ENCODE assay signal across 8 cellular contexts in the genomic region with DNA sequence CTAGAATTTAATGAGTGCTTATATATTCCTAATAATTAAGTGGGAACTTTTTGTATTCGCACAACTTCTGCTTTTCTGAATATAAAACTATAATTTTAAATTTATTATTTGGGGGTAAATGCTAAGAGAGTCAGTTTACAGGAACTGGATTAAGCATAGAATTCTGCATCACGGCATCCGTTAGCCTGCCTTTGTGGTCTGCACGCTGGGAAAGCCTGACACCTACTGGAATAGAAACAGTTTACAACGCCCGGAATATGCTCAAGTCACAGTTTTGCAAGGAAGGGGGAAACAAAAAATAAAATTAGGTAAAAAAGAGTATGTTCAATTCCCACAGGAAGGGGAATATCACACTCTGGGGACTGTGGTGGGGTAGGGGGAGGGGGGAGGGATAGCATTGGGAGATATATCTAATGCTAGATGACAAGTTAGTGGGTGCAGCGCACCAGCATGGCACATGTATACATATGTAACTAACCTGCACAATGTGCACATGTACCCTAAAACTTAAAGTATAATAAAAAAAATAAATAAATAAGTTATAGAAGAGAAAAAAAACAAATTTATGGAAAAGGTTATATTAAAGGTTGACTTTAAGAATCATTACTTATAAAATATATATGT. TPM values are rescaled to one million over a fixed set of nuclear protein-coding genes. Genes with fewer than 3 reads are reported as not detected.
A peak's percentile ranks its signal among the peaks of the same experiment; 100 is the strongest.
DNase-seq lines count a peak whose midpoint lies in the region; ATAC-seq and TF ChIP-seq lines count a peak whose summit lies in the region.
"Not testable (repeated sequence)": the region's sequence is repeated elsewhere in the genome, so short reads cannot be mapped to it uniquely, and the experiment has no call there.

No MANE protein-coding gene starts in this region.

- WGBS in gastroesophageal sphincter (ENCODE audit: low coverage in 1 of 2), 2 donors, result 14 to 15% methylated on average over 7 of the region's 7 CpGs

- not testable (repeated sequence) for TF ChIP-seq EP300 in gastroesophageal sphincter (IDR thresholded peaks at IDR 0.05)

- not testable (repeated sequence) for H3K9me3 ChIP-seq in gastroesophageal sphincter; osteoblast (ENCODE audit: low read depth, low read length); vagina

- H3K4me3 ChIP-seq in gastroesophageal sphincter; osteoblast (ENCODE audit: insufficient read depth, low read length); vagina: not testable (repeated sequence)

- not testable (repeated sequence) for H3K79me2 ChIP-seq in osteoblast (ENCODE audit: insufficient read depth, low read length)

- intact Hi-C loops in vagina (cut with DNase I), result not testable (repeated sequence)

- not testable (repeated sequence) for H2AFZ ChIP-seq in osteoblast (ENCODE audit: low read length)

- H3K27me3 ChIP-seq in gastroesophageal sphincter; osteoblast (ENCODE audit: insufficient read depth, low read length); vagina: not testable (repeated sequence)

- not testable (repeated sequence) for H3K4me2 ChIP-seq in osteoblast (ENCODE audit: insufficient read depth, low read length)

- not testable (repeated sequence) for TF ChIP-seq POLR2A in GM18505 (IDR thresholded peaks at IDR 0.05; ENCODE audit: borderline replicate concordance, extremely low read depth, insufficient read depth, insufficient read length); gastroesophageal sphincter (IDR thresholded peaks at IDR 0.05); vagina (IDR thresholded peaks at IDR 0.05)

- TF ChIP-seq CTCF in gastroesophageal sphincter (IDR thresholded peaks at IDR 0.05), result peak; percentile 39 to 73 (median 48)
- peak; percentile 64 for TF ChIP-seq CTCF in osteoblast (IDR thresholded peaks at IDR 0.05; ENCODE audit: extremely low read depth, low read depth, low read length)
- peak; percentile 33 to 57 (median 42) for TF ChIP-seq CTCF in vagina (IDR thresholded peaks at IDR 0.05)

- ATAC-seq in GM18505 (IDR thresholded peaks at IDR 0.05; ENCODE audit: unreplicated experiment) (peak; percentile 75), HG02870 (IDR thresholded peaks at IDR 0.05; ENCODE audit: unreplicated experiment) (peak; percentile 78), gastroesophageal sphincter (peak; percentile 57)

- H4K20me1 ChIP-seq in osteoblast (ENCODE audit: insufficient read depth, low read length), result not testable (repeated sequence)

- not testable (repeated sequence) for H3K27ac ChIP-seq in gastroesophageal sphincter; osteoblast (ENCODE audit: low read depth, low read length); vagina

- peak; percentile 42 for DNase-seq in NCI-H1105 (lab: John Stamatoyannopoulos, UW)
- DNase-seq in SKM-1 (lab: John Stamatoyannopoulos, UW; ENCODE audit: unreplicated experiment), result peak; percentile 52
- peak; percentile 47 for DNase-seq in activated naive CD4-positive, alpha-beta T cell treated with anti-CD3 and anti-CD28 coated beads, Interleukin-2, amount 50 U/mL, for 16 hours
- DNase-seq in osteoblast (ENCODE audit: insufficient read length, low spot score, missing footprints); vagina (ENCODE audit: extremely low spot score in 2 of 2): not testable (repeated sequence)

- not testable (repeated sequence) for H3K36me3 ChIP-seq in gastroesophageal sphincter; osteoblast (ENCODE audit: insufficient read depth, low read length); vagina

- not testable (repeated sequence) for H3K4me1 ChIP-seq in gastroesophageal sphincter; osteoblast (ENCODE audit: insufficient read depth, low read length); vagina

RNA-seq across cellular contexts. Expression of a gene that starts 7.3 kb away (rescaled TPM):
- total RNA-seq in gastroesophageal sphincter (10 to 100 TPM in 3 of 4 donors, 1 to 10 TPM in 1; 1.9 to 75.2 (median 43.5) TPM), osteoblast (not detected in 2 replicates), vagina (96.3 TPM)
